Comparison of ENCODE assay signal across 2 cellular contexts in the genomic region with DNA sequence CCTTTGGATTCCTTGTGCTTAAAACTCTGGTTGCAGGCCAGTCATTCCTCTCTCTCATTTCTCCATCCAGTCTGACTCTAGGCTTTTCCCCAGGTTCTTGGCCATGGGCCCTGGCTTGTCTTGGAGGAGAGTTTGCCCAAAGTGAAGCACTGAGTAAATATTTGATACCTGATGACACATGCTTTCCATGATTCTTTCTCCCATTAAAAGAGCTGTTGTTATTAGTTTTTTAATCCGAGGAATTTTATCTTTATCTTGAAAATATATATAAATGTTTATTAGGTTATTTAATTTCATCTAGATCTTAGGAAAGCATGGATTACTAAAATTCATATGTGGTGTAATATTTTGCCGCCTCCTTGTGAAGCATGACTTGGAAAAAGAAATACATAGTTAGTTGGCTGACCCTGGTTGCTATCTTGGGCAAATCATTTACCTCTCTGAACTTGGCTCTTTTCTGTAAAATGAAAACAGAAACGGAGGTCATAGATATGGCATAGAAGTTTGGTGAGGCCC.
TF ChIP-seq lines count a peak whose summit lies in the region.

No MANE protein-coding gene starts in this region.

TF ChIP-seq in liver, 16 proteins besides CTCF, POLR2A, EP300 and RAD21 (continued from another document):
- TF ChIP-seq ZBTB33 (IDR thresholded peaks at IDR 0.05): no peak
- peak; percentile 14 to 75 for TF ChIP-seq RXRA (IDR thresholded peaks at IDR 0.05)
- peak in 1 of 2 donors; percentile 61 for TF ChIP-seq HNF4A (conservative IDR thresholded peaks at IDR 0.05)
- TF ChIP-seq, protein P1, sequence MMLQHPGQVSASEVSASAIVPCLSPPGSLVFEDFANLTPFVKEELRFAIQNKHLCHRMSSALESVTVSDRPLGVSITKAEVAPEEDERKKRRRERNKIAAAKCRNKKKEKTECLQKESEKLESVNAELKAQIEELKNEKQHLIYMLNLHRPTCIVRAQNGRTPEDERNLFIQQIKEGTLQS (IDR thresholded peaks at IDR 0.05): peak; percentile 74
- TF ChIP-seq TAF1 (conservative IDR thresholded peaks at IDR 0.05): no peak
- TF ChIP-seq, protein P2, sequence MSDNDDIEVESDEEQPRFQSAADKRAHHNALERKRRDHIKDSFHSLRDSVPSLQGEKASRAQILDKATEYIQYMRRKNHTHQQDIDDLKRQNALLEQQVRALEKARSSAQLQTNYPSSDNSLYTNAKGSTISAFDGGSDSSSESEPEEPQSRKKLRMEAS (IDR thresholded peaks at IDR 0.05): no peak
- TF ChIP-seq YY1 (IDR thresholded peaks at IDR 0.05): peak; percentile 44
- peak; percentile 44 for TF ChIP-seq SP1 (IDR thresholded peaks at IDR 0.05)
- TF ChIP-seq EGR1 (IDR thresholded peaks at IDR 0.05; ENCODE audit: low read depth in 2 of 2): peak in 1 of 2 donors; percentile 70
- TF ChIP-seq GABPA (IDR thresholded peaks at IDR 0.05 in 1 of 2, conservative IDR thresholded peaks at IDR 0.05 in 1 of 2): no peak
- TF ChIP-seq FOXA2 (IDR thresholded peaks at IDR 0.05): no peak
- peak; percentile 95 to 99 for TF ChIP-seq JUND (IDR thresholded peaks at IDR 0.05)
- TF ChIP-seq FOXA1 (IDR thresholded peaks at IDR 0.05): no peak
- TF ChIP-seq, protein P3, sequence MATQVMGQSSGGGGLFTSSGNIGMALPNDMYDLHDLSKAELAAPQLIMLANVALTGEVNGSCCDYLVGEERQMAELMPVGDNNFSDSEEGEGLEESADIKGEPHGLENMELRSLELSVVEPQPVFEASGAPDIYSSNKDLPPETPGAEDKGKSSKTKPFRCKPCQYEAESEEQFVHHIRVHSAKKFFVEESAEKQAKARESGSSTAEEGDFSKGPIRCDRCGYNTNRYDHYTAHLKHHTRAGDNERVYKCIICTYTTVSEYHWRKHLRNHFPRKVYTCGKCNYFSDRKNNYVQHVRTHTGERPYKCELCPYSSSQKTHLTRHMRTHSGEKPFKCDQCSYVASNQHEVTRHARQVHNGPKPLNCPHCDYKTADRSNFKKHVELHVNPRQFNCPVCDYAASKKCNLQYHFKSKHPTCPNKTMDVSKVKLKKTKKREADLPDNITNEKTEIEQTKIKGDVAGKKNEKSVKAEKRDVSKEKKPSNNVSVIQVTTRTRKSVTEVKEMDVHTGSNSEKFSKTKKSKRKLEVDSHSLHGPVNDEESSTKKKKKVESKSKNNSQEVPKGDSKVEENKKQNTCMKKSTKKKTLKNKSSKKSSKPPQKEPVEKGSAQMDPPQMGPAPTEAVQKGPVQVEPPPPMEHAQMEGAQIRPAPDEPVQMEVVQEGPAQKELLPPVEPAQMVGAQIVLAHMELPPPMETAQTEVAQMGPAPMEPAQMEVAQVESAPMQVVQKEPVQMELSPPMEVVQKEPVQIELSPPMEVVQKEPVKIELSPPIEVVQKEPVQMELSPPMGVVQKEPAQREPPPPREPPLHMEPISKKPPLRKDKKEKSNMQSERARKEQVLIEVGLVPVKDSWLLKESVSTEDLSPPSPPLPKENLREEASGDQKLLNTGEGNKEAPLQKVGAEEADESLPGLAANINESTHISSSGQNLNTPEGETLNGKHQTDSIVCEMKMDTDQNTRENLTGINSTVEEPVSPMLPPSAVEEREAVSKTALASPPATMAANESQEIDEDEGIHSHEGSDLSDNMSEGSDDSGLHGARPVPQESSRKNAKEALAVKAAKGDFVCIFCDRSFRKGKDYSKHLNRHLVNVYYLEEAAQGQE (IDR thresholded peaks at IDR 0.05): peak; percentile 40
- no peak for TF ChIP-seq HNF4G (IDR thresholded peaks at IDR 0.05)

TF ChIP-seq in HepG2, 621 proteins besides CTCF, POLR2A, EP300 and RAD21 (continued from another document):
- TF ChIP-seq ZNF335 (CRISPR knock-in tag; IDR thresholded peaks at IDR 0.05) (no peak), TP53 (CRISPR knock-in tag; conservative IDR thresholded peaks at IDR 0.05) (no peak), SRF (IDR thresholded peaks at IDR 0.05; ENCODE audit: low read depth, low read length) (no peak), ZFP1 (CRISPR knock-in tag; IDR thresholded peaks at IDR 0.05) (no peak), ZNF816 (CRISPR knock-in tag; IDR thresholded peaks at IDR 0.05; ENCODE audit: borderline replicate concordance) (no peak), ZSCAN9 (CRISPR knock-in tag; IDR thresholded peaks at IDR 0.05; ENCODE audit: borderline replicate concordance) (no peak), ZFP91 (CRISPR knock-in tag; IDR thresholded peaks at IDR 0.05; ENCODE audit: borderline replicate concordance) (no peak), U2AF2 (IDR thresholded peaks at IDR 0.05; ENCODE audit: low read depth, low read length) (no peak), ZNF646 (CRISPR knock-in tag; IDR thresholded peaks at IDR 0.05) (no peak)
- TF ChIP-seq, protein P4, sequence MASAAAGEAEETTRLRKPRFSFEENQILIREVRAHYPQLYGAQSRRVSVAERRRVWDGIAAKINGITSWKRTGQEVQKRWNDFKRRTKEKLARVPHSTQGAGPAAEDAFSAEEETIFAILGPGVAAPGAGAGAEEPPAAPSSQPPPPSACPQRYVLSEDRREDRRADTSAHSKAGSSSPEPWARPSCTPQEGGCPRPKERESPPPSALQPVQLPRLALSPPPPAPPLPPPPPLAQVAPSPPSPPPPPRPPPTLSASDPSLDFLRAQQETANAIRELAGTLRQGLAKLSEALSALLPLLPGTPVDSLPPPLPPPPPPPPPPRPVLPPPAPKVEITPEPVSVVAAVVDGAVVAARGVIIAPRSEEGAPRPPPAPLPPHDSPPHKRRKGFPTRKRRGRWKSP (CRISPR knock-in tag; IDR thresholded peaks at IDR 0.05): no peak
